Comparison of ENCODE assay signal across 20 cellular contexts in genomic region chr22:32585737-32586136, GRCh38.
DNase-seq lines count a peak whose midpoint lies in the region; ATAC-seq, FAIRE-seq and TF ChIP-seq lines count a peak whose summit lies in the region.
"Had no signal": no experiment of that assay in that cellular context is flagged by ENCODE, and none has a peak within 500 bp of the region (broad histone marks: within the 10 kb centered on the region; RNA-seq: fewer than 3 reads in every experiment).

No MANE protein-coding gene starts in this region.

- DNase-seq in PC-9, result no peak
- DNase-seq in kidney, result no peak
- DNase-seq in upper lobe of left lung, result no peak
- no peak for DNase-seq in NCI-H748 treated with DMSO at 0.1 percent for 48 hours (lab: John Stamatoyannopoulos, UW)
- DNase-seq: CD8-positive, alpha-beta T cell; COR-L47; DMS153; DMS79 treated with DMSO at 0.1 percent for 48 hours; EL; GDM1; GOT3; H9 had no signal

- H2AFZ ChIP-seq in PC-9, result no peak overlapping the region

- no peak for TF ChIP-seq POLR2A in upper lobe of left lung (IDR thresholded peaks at IDR 0.05)

- no peak for TF ChIP-seq EP300 in upper lobe of left lung (IDR thresholded peaks at IDR 0.05)

- POLR2A ChIA-PET in PC-9 (lab: Charles Lee; ENCODE audit: unreplicated experiment), result no interaction called here

- H3K9me2 ChIP-seq in PC-9 (ENCODE audit: insufficient read depth), result no peaks in the 10 kb centered on the region

- H3K9me3 ChIP-seq in PC-9 (ENCODE audit: insufficient read depth, low read depth), result peaks cover 17% of the 10 kb centered on the region
- H3K9me3 ChIP-seq in kidney (ENCODE audit: control insufficient read depth in 1 of 2, low read length in 2 of 2), result peaks cover 0 to 5% of the 10 kb centered on the region in 2 donors
- peaks cover 0 to 6% (median 2%) of the 10 kb centered on the region in 4 donors for H3K9me3 ChIP-seq in upper lobe of left lung

- H3K27ac ChIP-seq in PC-9, result no peak overlapping the region
- no peak overlapping the region for H3K27ac ChIP-seq in kidney (ENCODE audit: low read depth in 2 of 2, low read length in 2 of 2)
- H3K27ac ChIP-seq in upper lobe of left lung, result no peak overlapping the region

- H3K27me3 ChIP-seq in PC-9 (ENCODE audit: insufficient read depth, low read depth) (no peaks in the 10 kb centered on the region), upper lobe of left lung (no peaks in the 10 kb centered on the region)

- H3K4me3 ChIP-seq in PC-9 (no peak overlapping the region), kidney (ENCODE audit: low read length in 2 of 2) (no peak overlapping the region), upper lobe of left lung (no peak overlapping the region)

- H4K20me1 ChIP-seq in PC-9 (ENCODE audit: insufficient read depth), result no peaks in the 10 kb centered on the region

- peaks cover 30% of the 10 kb centered on the region for H3F3A ChIP-seq in PC-9 (ENCODE audit: insufficient read depth, low read depth)

- peak; percentile 85 for FAIRE-seq in colon (lab: Jason Lieb, UNC)
- peak; percentile 94 for FAIRE-seq in kidney (lab: Jason Lieb, UNC)
- FAIRE-seq: D721Med, GM12892, GM19239, HepG2, HTR-8/SVneo had no signal

- H3K36me3 ChIP-seq in PC-9 (ENCODE audit: low read depth) (no peaks in the 10 kb centered on the region), kidney (ENCODE audit: control insufficient read depth in 1 of 2, insufficient read depth in 2 of 2, low read length in 2 of 2) (no peaks in the 10 kb centered on the region), upper lobe of left lung (no peaks in the 10 kb centered on the region)

- CTCF ChIA-PET in PC-9 (lab: Charles Lee), result no interaction called here

- ATAC-seq in HG03378 (IDR thresholded peaks at IDR 0.05; ENCODE audit: unreplicated experiment) (no peak), HG03045 (IDR thresholded peaks at IDR 0.05; ENCODE audit: unreplicated experiment) (no peak), upper lobe of left lung (ENCODE audit: low FRiP score in 2 of 2) (no peak)
- ATAC-seq: CD8-positive, alpha-beta T cell; HepG2 had no signal

- H3K4me2 ChIP-seq in PC-9, result 0 out of 2 replicates have a peak overlapping the region, but pooled peaks have one; percentile 63

- peaks cover 32% of the 10 kb centered on the region for H3K4me1 ChIP-seq in PC-9 (replicated peaks; ENCODE audit: insufficient read depth)
- H3K4me1 ChIP-seq in kidney (ENCODE audit: control insufficient read depth in 1 of 2, insufficient read depth in 1 of 2, low read depth in 1 of 2, low read length in 2 of 2), result peaks cover 0 to 3% of the 10 kb centered on the region in 2 donors
- peaks cover 0 to 18% (median 5%) of the 10 kb centered on the region in 4 donors for H3K4me1 ChIP-seq in upper lobe of left lung

- no TSS peak for BruUV-seq in PC-9 (replicated peaks; lab: Mats Ljungman, UMichigan)

- H3K9ac ChIP-seq in kidney (ENCODE audit: low read length in 2 of 2), result no peak overlapping the region

- intact Hi-C loops in PC-9 (cut with micrococcal nuclease; ENCODE audit: unreplicated experiment), result no loop called here
- intact Hi-C loops in kidney (cut with DNase I), result no loop called here

- TF ChIP-seq CTCF in PC-9 (conservative IDR thresholded peaks at IDR 0.05) (no peak), kidney (IDR thresholded peaks at IDR 0.05; ENCODE audit: borderline replicate concordance, extremely low read depth, insufficient read depth) (no peak), upper lobe of left lung (IDR thresholded peaks at IDR 0.05) (no peak)

- no peaks in the 10 kb centered on the region for H3K79me2 ChIP-seq in PC-9 (ENCODE audit: low read depth)

- 82 to 89% methylated on average over 8 of the region's 8 CpGs for WGBS in upper lobe of left lung, 2 donors
